ENCODE assay signal across 8 cellular contexts in genomic region chr3:130052965-130053364, GRCh38. TPM values are rescaled to one million over a fixed set of nuclear protein-coding genes. Genes with fewer than 3 reads are reported as not detected.
"Had no signal": no experiment of that assay in that cellular context is flagged by ENCODE, and none has a peak within 500 bp of the region (broad histone marks: within the 10 kb centered on the region; RNA-seq: fewer than 3 reads in every experiment).

No MANE protein-coding gene starts in this region.

RNA-seq across cellular contexts. Expression of gene ALG1L2, which starts 28.7 kb away (rescaled TPM):
- total RNA-seq: esophagus mucosa, esophagus squamous epithelium, gastrocnemius medialis, glomerular endothelial cell, heart right ventricle, left ventricle myocardium inferior, liver, mononuclear cell had no signal
